8 cellular contexts compared by ENCODE assay signal in genomic region chr12:4538207-4539160, GRCh38. TPM values are rescaled to one million over a fixed set of nuclear protein-coding genes. Genes with fewer than 3 reads are reported as not detected.
A peak's percentile ranks its signal among the peaks of the same experiment; 100 is the strongest.
DNase-seq lines count a peak whose midpoint lies in the region; ATAC-seq, FAIRE-seq and TF ChIP-seq lines count a peak whose summit lies in the region.

Gene RAD51AP1 (plus strand): TSS chr12:4538890. CDS start chr12:4538940, 50 bp downstream.

- H3K27me3 ChIP-seq in IMR-90 (ENCODE audit: control insufficient read depth, insufficient read depth, low read length) = no peaks in the 10 kb centered on the region

- TF ChIP-seq CTCF in D721Med (IDR thresholded peaks at IDR 0.05; ENCODE audit: insufficient read depth, missing control alignments) (no peak), IMR-90 (conservative IDR thresholded peaks at IDR 0.05; ENCODE audit: low read depth, low read length) (no peak)

- H3K4me1 ChIP-seq in IMR-90 (ENCODE audit: control insufficient read depth, insufficient read depth, low read length) = no peaks in the 10 kb centered on the region

- in situ Hi-C loops in IMR-90 (cut with MboI; ENCODE audit: low sequenced_read_pairs) = no loop called here

- H2AK5ac ChIP-seq in IMR-90 (ENCODE audit: low read depth, low read length) = no peak within 1 kb of the TSS

- dilution Hi-C loops in IMR-90 (cut with HindIII; ENCODE audit: low sequenced_read_pairs, unreplicated experiment) = no loop called here

- peak within 1 kb of the TSS; percentile 94 for H2BK5ac ChIP-seq in IMR-90 (ENCODE audit: low read depth, low read length, poor library complexity, severe bottlenecking)

- intact Hi-C loops in IMR-90 (cut with micrococcal nuclease) = loop anchor here (5.0 kb wide), 3 partner anchors 109 to 219 kb away; partner anchors contain the start of genes AKAP3, NDUFA9 and TIGAR

- FAIRE-seq in D721Med (lab: Jason Lieb, UNC) = peak; percentile 81

- BruUV-seq in IMR-90 (replicated peaks; lab: Mats Ljungman, UMichigan) = no TSS peak

- CTCF ChIA-PET in IMR-90 (lab: Yijun Ruan, JAX) = no interaction called here

- H3K14ac ChIP-seq in IMR-90 (replicated peaks; ENCODE audit: low read depth, low read length) = peak within 1 kb of the TSS; percentile 93

- no peaks in the 10 kb centered on the region for H3K9me1 ChIP-seq in IMR-90 (ENCODE audit: insufficient read depth, low read length)

- peak within 1 kb of the TSS; percentile 90 for H3K23ac ChIP-seq in IMR-90 (ENCODE audit: low read depth, low read length)

- peaks cover 13 to 29% of the 10 kb centered on the region in 2 experiments for H3K79me1 ChIP-seq in IMR-90 (ENCODE audit: low read depth in 1 of 2, low read length in 2 of 2)

- H4K20me1 ChIP-seq in IMR-90 (ENCODE audit: insufficient read depth, low read length) = no peaks in the 10 kb centered on the region

- DNase-seq in D721Med (ENCODE audit: insufficient read length, low spot score) (no peak), IMR-90 (peak; percentile 97), OCI-M1 (lab: John Stamatoyannopoulos, UW) (peak; percentile 97), activated T-cell treated with anti-CD3 and anti-CD28 coated beads for 24 hours (ENCODE audit: low read depth) (peak; percentile 93), epidermal melanocyte (ENCODE audit: insufficient read length, low spot score) (peak; percentile 75), middle frontal gyrus (ENCODE audit: extremely low spot score, low spot score) (peak; percentile 89)
- DNase-seq in stimulated activated CD8-positive, alpha-beta memory T cell treated with anti-CD3 and anti-CD28 coated beads, Interleukin-2, amount 100 ng/mL, for 48 hours (ENCODE audit: low read depth in 2 of 2) = peak; percentile 87 to 89

- H4K8ac ChIP-seq in IMR-90 (ENCODE audit: low read depth in 2 of 2, low read length in 2 of 2) = peak within 1 kb of the TSS; percentile 13 to 98

- H3K4ac ChIP-seq in IMR-90 (ENCODE audit: low read depth, low read length) = peak within 1 kb of the TSS; percentile 88

- H2BK120ac ChIP-seq in IMR-90 (ENCODE audit: low read depth, low read length) = peak within 1 kb of the TSS; percentile 98

- peak within 1 kb of the TSS; percentile 82 for H4K91ac ChIP-seq in IMR-90 (ENCODE audit: insufficient read depth, low read depth, low read length)

- H2BK15ac ChIP-seq in IMR-90 (ENCODE audit: low read depth, low read length) = peak within 1 kb of the TSS; percentile 48; the same call in 2 of the 3 replicates

- H3K27ac ChIP-seq in IMR-90 (ENCODE audit: insufficient read depth, low read length) = peak within 1 kb of the TSS; percentile 86

- peak within 1 kb of the TSS; percentile 95 for H4K5ac ChIP-seq in IMR-90 (ENCODE audit: low read depth, low read length)

- H3K9me3 ChIP-seq in IMR-90 (ENCODE audit: control insufficient read depth, insufficient read depth, low read length) = no peaks in the 10 kb centered on the region

- H3K36me3 ChIP-seq in IMR-90 (ENCODE audit: control insufficient read depth, insufficient read depth, low read length) = no peaks in the 10 kb centered on the region; the same call in 1 of the 2 replicates

- no peak for TF ChIP-seq POLR2A in IMR-90 (IDR thresholded peaks at IDR 0.05; ENCODE audit: low read depth, low read length)

- TF ChIP-seq RAD21 in IMR-90 (IDR thresholded peaks at IDR 0.05; ENCODE audit: low read length) = no peak

- peak within 1 kb of the TSS; percentile 99 for H3K56ac ChIP-seq in IMR-90 (ENCODE audit: extremely low read depth, insufficient read depth, low read length)

- peak within 1 kb of the TSS; percentile 99 for H2AFZ ChIP-seq in IMR-90 (replicated peaks; ENCODE audit: low read length, poor library complexity)

- peak within 1 kb of the TSS; percentile 97 for H3K4me3 ChIP-seq in IMR-90 (ENCODE audit: insufficient read depth, low read depth, low read length)

- H2BK20ac ChIP-seq in IMR-90 (ENCODE audit: low read depth, low read length) = peak within 1 kb of the TSS; percentile 92

- peak within 1 kb of the TSS; percentile 73 for H3K18ac ChIP-seq in IMR-90 (ENCODE audit: low read depth, low read length)

- ATAC-seq in GM21528 (IDR thresholded peaks at IDR 0.05; ENCODE audit: low FRiP score, unreplicated experiment) (peak; percentile 83), IMR-90 (ENCODE audit: low read depth) (peak; percentile 100)

- peak within 1 kb of the TSS; percentile 99 for H3K9ac ChIP-seq in IMR-90 (ENCODE audit: low read depth, low read length)

- peak within 1 kb of the TSS; percentile 65 for H2AK9ac ChIP-seq in IMR-90 (replicated peaks; ENCODE audit: low read depth, low read length, poor library complexity)

- H3K4me2 ChIP-seq in IMR-90 (ENCODE audit: low read depth, low read length) = peak within 1 kb of the TSS; percentile 82

- POLR2A ChIA-PET in IMR-90 (lab: Charles Lee; ENCODE audit: unreplicated experiment) = interaction anchor here (0.6 kb wide), 1 partner anchor 78 kb away, joined by 3 read pairs; no protein-coding TSS in a partner anchor

- 1% methylated on average over 25 of the region's 49 CpGs; no CpG with 5 or more reads in 1 of the 2 experiments for WGBS in IMR-90 (ENCODE audit: extremely low coverage in 2 of 2, insufficient read length in 1 of 2), 2 experiments

TF ChIP-seq in IMR-90, 13 proteins besides CTCF, POLR2A, EP300 and RAD21:
- TF ChIP-seq MAZ (IDR thresholded peaks at IDR 0.05; ENCODE audit: borderline replicate concordance, low read depth, low read length) (peak; percentile 77; the same call in 1 of the 2 replicates), MXI1 (IDR thresholded peaks at IDR 0.05; ENCODE audit: borderline replicate concordance, low read depth, low read length) (peak; percentile 69), FOS (IDR thresholded peaks at IDR 0.05; ENCODE audit: low read depth, low read length) (peak; percentile 22; the same call in 1 of the 2 replicates), RCOR1 (IDR thresholded peaks at IDR 0.05; ENCODE audit: insufficient replicate concordance, low read length) (no peak), SMC3 (IDR thresholded peaks at IDR 0.05; ENCODE audit: low read depth, low read length) (no peak), CEBPB (IDR thresholded peaks at IDR 0.05; ENCODE audit: low read depth, low read length) (no peak)
- TF ChIP-seq, protein P1, sequence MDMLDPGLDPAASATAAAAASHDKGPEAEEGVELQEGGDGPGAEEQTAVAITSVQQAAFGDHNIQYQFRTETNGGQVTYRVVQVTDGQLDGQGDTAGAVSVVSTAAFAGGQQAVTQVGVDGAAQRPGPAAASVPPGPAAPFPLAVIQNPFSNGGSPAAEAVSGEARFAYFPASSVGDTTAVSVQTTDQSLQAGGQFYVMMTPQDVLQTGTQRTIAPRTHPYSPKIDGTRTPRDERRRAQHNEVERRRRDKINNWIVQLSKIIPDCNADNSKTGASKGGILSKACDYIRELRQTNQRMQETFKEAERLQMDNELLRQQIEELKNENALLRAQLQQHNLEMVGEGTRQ (IDR thresholded peaks at IDR 0.05; ENCODE audit: low read depth, low read length) = peak; percentile 68; the same call in 1 of the 2 replicates

RNA-seq across cellular contexts. Expression of gene RAD51AP1, which starts in this region (rescaled TPM):
- total RNA-seq in IMR-90 (2012; rRNA removed) = 6.5 and 15.3 TPM in 2 replicates
- 9.8 and 10.2 TPM in 2 replicates for polyA plus RNA-seq in IMR-90 (2012; rRNA removed)
- polyA plus RNA-seq in IMR-90 (2012; cell fraction: cytosol; rRNA removed) = 0.47 and 0.48 TPM in 2 replicates
- 0.81 and 5.3 TPM in 2 replicates for polyA plus RNA-seq in IMR-90 (2012; cell fraction: nucleus; rRNA removed; ENCODE audit: low replicate concordance)
